1 cellular context compared by ENCODE assay signal in genomic region chr2:104434363-104434792, GRCh38.
TF ChIP-seq lines count a peak whose summit lies in the region.

No MANE protein-coding gene starts in this region.

TF ChIP-seq in WTC11, 78 proteins besides CTCF, POLR2A, EP300 and RAD21 (continued from another document):
- TF ChIP-seq ZNF532 (CRISPR knock-in tag; IDR thresholded peaks at IDR 0.05; ENCODE audit: borderline replicate concordance) (no peak), USF2 (CRISPR knock-in tag; IDR thresholded peaks at IDR 0.05) (no peak)
